1 cellular context compared by ENCODE assay signal in genomic region chr17:82101767-82102679, GRCh38.
TF ChIP-seq lines count a peak whose summit lies in the region.

No MANE protein-coding gene starts in this region.

TF ChIP-seq in HepG2, 621 proteins besides CTCF, POLR2A, EP300 and RAD21 (continued from another document and continues in another):
- TF ChIP-seq ZXDC (CRISPR knock-in tag; IDR thresholded peaks at IDR 0.05) (peak; percentile 37; the same call in 1 of the 2 replicates), ZNF782 (CRISPR knock-in tag; IDR thresholded peaks at IDR 0.05; ENCODE audit: borderline replicate concordance) (no peak; the same call in 1 of the 2 replicates), ZNF333 (CRISPR knock-in tag; IDR thresholded peaks at IDR 0.05; ENCODE audit: borderline replicate concordance) (no peak), YY1 (IDR thresholded peaks at IDR 0.05; ENCODE audit: insufficient read depth, insufficient replicate concordance, low read depth, low read length) (peak; percentile 13), ZNF780A (CRISPR knock-in tag; IDR thresholded peaks at IDR 0.05) (no peak), SATB2 (CRISPR knock-in tag; IDR thresholded peaks at IDR 0.05) (peak; percentile 3; the same call in 1 of the 2 replicates), TSC22D2 (CRISPR knock-in tag; IDR thresholded peaks at IDR 0.05; ENCODE audit: borderline replicate concordance) (peak; percentile 90; the same call in 1 of the 2 replicates), JUND (CRISPR knock-in tag; IDR thresholded peaks at IDR 0.05) (no peak), PITX1 (CRISPR knock-in tag; IDR thresholded peaks at IDR 0.05) (peak; percentile 69; the same call in 1 of the 2 replicates), ZNF329 (CRISPR knock-in tag; IDR thresholded peaks at IDR 0.05; ENCODE audit: low read depth) (no peak), ZFP62 (CRISPR knock-in tag; IDR thresholded peaks at IDR 0.05) (no peak), XRCC5 (optimal IDR thresholded peaks at IDR 0.05; ENCODE audit: low read length) (peak; percentile 14), MTA3 (CRISPR knock-in tag; IDR thresholded peaks at IDR 0.05) (no peak), ZNF580 (CRISPR knock-in tag; IDR thresholded peaks at IDR 0.05; ENCODE audit: borderline replicate concordance, low read depth) (peak; percentile 74; the same call in 1 of the 2 replicates), BORCS8-MEF2B (CRISPR knock-in tag; IDR thresholded peaks at IDR 0.05) (peak; percentile 89), ZNF639 (CRISPR knock-in tag; conservative IDR thresholded peaks at IDR 0.05) (peak; percentile 35), ZBTB20 (CRISPR knock-in tag; IDR thresholded peaks at IDR 0.05; ENCODE audit: borderline replicate concordance, low read depth) (no peak; the same call in 1 of the 2 replicates), KMT2A (CRISPR knock-in tag; IDR thresholded peaks at IDR 0.05) (peak; percentile 70; the same call in 1 of the 2 replicates), ARNTL (CRISPR knock-in tag; IDR thresholded peaks at IDR 0.05) (peak; percentile 70; the same call in 1 of the 2 replicates), ZBTB7B (CRISPR knock-in tag; IDR thresholded peaks at IDR 0.05) (peak; percentile 83), ZNF558 (CRISPR knock-in tag; IDR thresholded peaks at IDR 0.05; ENCODE audit: borderline replicate concordance) (peak; percentile 81; the same call in 1 of the 2 replicates), MLX (CRISPR knock-in tag; IDR thresholded peaks at IDR 0.05) (peak; percentile 64; the same call in 1 of the 2 replicates), SNAPC2 (CRISPR knock-in tag; IDR thresholded peaks at IDR 0.05) (peak; percentile 82), ISL2 (CRISPR knock-in tag; IDR thresholded peaks at IDR 0.05) (no peak), PCBP1 (IDR thresholded peaks at IDR 0.05; ENCODE audit: borderline replicate concordance, low read depth, low read length) (peak; percentile 59; the same call in 1 of the 2 replicates), ZNF7 (CRISPR knock-in tag; IDR thresholded peaks at IDR 0.05) (peak; percentile 6; the same call in 1 of the 2 replicates), NRL (CRISPR knock-in tag; IDR thresholded peaks at IDR 0.05; ENCODE audit: borderline replicate concordance) (peak; percentile 91), HNRNPL (IDR thresholded peaks at IDR 0.05; ENCODE audit: low read depth, low read length) (peak; percentile 99), REXO4 (CRISPR knock-in tag; IDR thresholded peaks at IDR 0.05; ENCODE audit: borderline replicate concordance) (no peak), MAF1 (CRISPR knock-in tag; IDR thresholded peaks at IDR 0.05; ENCODE audit: borderline replicate concordance) (no peak), ATF7-NPFF (CRISPR knock-in tag; IDR thresholded peaks at IDR 0.05; ENCODE audit: low read depth) (0 out of 2 replicates have a peak, but pooled peaks have one; percentile 66), ARNT2 (CRISPR knock-in tag; IDR thresholded peaks at IDR 0.05; ENCODE audit: low read depth) (peak; percentile 94), ZNF781 (CRISPR knock-in tag; IDR thresholded peaks at IDR 0.05; ENCODE audit: borderline replicate concordance, not compliant biosample characterization) (peak; percentile 38), FOXK2 (IDR thresholded peaks at IDR 0.05) (peak; percentile 15; the same call in 1 of the 2 replicates), TEAD3 (CRISPR knock-in tag; optimal IDR thresholded peaks at IDR 0.05; ENCODE audit: borderline replicate concordance) (peak; percentile 35), SP2 (CRISPR knock-in tag; IDR thresholded peaks at IDR 0.05) (peak; percentile 44), RCOR2 (CRISPR knock-in tag; IDR thresholded peaks at IDR 0.05) (no peak; the same call in 1 of the 2 replicates), ZSCAN21 (CRISPR knock-in tag; IDR thresholded peaks at IDR 0.05; ENCODE audit: borderline replicate concordance) (peak; percentile 89; the same call in 1 of the 2 replicates), NR2F6 (IDR thresholded peaks at IDR 0.05) (peak; percentile 91), NR2F6 (CRISPR knock-in tag; IDR thresholded peaks at IDR 0.05) (peak; percentile 95), BRD4 (CRISPR knock-in tag; IDR thresholded peaks at IDR 0.05) (peak; percentile 2; the same call in 1 of the 2 replicates), ZNF629 (CRISPR knock-in tag; conservative IDR thresholded peaks at IDR 0.05) (no peak), MYC (CRISPR knock-in tag; IDR thresholded peaks at IDR 0.05; ENCODE audit: borderline replicate concordance) (peak; percentile 86), SNAI1 (CRISPR knock-in tag; IDR thresholded peaks at IDR 0.05; ENCODE audit: borderline replicate concordance) (0 out of 2 replicates have a peak, but pooled peaks have one; percentile 34), AKAP8 (CRISPR knock-in tag; IDR thresholded peaks at IDR 0.05) (peak; percentile 98), ZNF296 (CRISPR knock-in tag; conservative IDR thresholded peaks at IDR 0.05) (peak; percentile 98), FOXA1 (IDR thresholded peaks at IDR 0.05) (no peak), FOXA1 (CRISPR knock-in tag; IDR thresholded peaks at IDR 0.05) (no peak)
- TF ChIP-seq, protein P1, sequence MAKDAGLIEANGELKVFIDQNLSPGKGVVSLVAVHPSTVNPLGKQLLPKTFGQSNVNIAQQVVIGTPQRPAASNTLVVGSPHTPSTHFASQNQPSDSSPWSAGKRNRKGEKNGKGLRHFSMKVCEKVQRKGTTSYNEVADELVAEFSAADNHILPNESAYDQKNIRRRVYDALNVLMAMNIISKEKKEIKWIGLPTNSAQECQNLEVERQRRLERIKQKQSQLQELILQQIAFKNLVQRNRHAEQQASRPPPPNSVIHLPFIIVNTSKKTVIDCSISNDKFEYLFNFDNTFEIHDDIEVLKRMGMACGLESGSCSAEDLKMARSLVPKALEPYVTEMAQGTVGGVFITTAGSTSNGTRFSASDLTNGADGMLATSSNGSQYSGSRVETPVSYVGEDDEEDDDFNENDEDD (CRISPR knock-in tag; IDR thresholded peaks at IDR 0.05; ENCODE audit: borderline replicate concordance) = peak; percentile 74
- TF ChIP-seq, protein P2, sequence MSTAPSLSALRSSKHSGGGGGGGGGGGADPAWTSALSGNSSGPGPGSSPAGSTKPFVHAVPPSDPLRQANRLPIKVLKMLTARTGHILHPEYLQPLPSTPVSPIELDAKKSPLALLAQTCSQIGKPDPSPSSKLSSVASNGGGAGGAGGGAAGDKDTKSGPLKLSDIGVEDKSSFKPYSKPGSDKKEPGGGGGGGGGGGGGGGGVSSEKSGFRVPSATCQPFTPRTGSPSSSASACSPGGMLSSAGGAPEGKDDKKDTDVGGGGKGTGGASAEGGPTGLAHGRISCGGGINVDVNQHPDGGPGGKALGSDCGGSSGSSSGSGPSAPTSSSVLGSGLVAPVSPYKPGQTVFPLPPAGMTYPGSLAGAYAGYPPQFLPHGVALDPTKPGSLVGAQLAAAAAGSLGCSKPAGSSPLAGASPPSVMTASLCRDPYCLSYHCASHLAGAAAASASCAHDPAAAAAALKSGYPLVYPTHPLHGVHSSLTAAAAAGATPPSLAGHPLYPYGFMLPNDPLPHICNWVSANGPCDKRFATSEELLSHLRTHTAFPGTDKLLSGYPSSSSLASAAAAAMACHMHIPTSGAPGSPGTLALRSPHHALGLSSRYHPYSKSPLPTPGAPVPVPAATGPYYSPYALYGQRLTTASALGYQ (CRISPR knock-in tag; IDR thresholded peaks at IDR 0.05) = peak; percentile 47; the same call in 1 of the 2 replicates
- TF ChIP-seq, protein P3, sequence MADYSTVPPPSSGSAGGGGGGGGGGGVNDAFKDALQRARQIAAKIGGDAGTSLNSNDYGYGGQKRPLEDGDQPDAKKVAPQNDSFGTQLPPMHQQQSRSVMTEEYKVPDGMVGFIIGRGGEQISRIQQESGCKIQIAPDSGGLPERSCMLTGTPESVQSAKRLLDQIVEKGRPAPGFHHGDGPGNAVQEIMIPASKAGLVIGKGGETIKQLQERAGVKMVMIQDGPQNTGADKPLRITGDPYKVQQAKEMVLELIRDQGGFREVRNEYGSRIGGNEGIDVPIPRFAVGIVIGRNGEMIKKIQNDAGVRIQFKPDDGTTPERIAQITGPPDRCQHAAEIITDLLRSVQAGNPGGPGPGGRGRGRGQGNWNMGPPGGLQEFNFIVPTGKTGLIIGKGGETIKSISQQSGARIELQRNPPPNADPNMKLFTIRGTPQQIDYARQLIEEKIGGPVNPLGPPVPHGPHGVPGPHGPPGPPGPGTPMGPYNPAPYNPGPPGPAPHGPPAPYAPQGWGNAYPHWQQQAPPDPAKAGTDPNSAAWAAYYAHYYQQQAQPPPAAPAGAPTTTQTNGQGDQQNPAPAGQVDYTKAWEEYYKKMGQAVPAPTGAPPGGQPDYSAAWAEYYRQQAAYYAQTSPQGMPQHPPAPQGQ (CRISPR knock-in tag; IDR thresholded peaks at IDR 0.05; ENCODE audit: borderline replicate concordance) = no peak
- TF ChIP-seq, protein P4, sequence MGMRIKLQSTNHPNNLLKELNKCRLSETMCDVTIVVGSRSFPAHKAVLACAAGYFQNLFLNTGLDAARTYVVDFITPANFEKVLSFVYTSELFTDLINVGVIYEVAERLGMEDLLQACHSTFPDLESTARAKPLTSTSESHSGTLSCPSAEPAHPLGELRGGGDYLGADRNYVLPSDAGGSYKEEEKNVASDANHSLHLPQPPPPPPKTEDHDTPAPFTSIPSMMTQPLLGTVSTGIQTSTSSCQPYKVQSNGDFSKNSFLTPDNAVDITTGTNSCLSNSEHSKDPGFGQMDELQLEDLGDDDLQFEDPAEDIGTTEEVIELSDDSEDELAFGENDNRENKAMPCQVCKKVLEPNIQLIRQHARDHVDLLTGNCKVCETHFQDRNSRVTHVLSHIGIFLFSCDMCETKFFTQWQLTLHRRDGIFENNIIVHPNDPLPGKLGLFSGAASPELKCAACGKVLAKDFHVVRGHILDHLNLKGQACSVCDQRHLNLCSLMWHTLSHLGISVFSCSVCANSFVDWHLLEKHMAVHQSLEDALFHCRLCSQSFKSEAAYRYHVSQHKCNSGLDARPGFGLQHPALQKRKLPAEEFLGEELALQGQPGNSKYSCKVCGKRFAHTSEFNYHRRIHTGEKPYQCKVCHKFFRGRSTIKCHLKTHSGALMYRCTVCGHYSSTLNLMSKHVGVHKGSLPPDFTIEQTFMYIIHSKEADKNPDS (CRISPR knock-in tag; IDR thresholded peaks at IDR 0.05) = no peak
- TF ChIP-seq, protein P5, sequence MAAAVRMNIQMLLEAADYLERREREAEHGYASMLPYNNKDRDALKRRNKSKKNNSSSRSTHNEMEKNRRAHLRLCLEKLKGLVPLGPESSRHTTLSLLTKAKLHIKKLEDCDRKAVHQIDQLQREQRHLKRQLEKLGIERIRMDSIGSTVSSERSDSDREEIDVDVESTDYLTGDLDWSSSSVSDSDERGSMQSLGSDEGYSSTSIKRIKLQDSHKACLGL (CRISPR knock-in tag; IDR thresholded peaks at IDR 0.05) = peak; percentile 72
